ENCODE assay signal across 20 cellular contexts in genomic region chr1:100164702-100165101, GRCh38. TPM values are rescaled to one million over a fixed set of nuclear protein-coding genes. Genes with fewer than 3 reads are reported as not detected.
A peak's percentile ranks its signal among the peaks of the same experiment; 100 is the strongest.
DNase-seq lines count a peak whose midpoint lies in the region; ATAC-seq, FAIRE-seq and TF ChIP-seq lines count a peak whose summit lies in the region.
"Had no signal": no experiment of that assay in that cellular context is flagged by ENCODE, and none has a peak within 500 bp of the region (broad histone marks: within the 10 kb centered on the region; RNA-seq: fewer than 3 reads in every experiment).

No MANE protein-coding gene starts in this region.

- H3K9me3 ChIP-seq in HepG2 (ENCODE audit: low read length) (no peaks in the 10 kb centered on the region), right lobe of liver (no peaks in the 10 kb centered on the region), mesenchymal stem cell (ENCODE audit: control insufficient read depth, low read length) (no peaks in the 10 kb centered on the region)
- H3K9me3 ChIP-seq: HAP-1 had no signal

- no peaks in the 10 kb centered on the region for H4K20me1 ChIP-seq in HepG2 (ENCODE audit: insufficient read depth, low read length)

- no peak overlapping the region for H3K14ac ChIP-seq in mesenchymal stem cell (ENCODE audit: low read length in 2 of 2)

- H3K27me3 ChIP-seq in HepG2 (ENCODE audit: control insufficient read depth in 1 of 2, insufficient read depth in 2 of 2, low read length in 2 of 2) (no peaks in the 10 kb centered on the region), right lobe of liver (no peaks in the 10 kb centered on the region), mesenchymal stem cell (ENCODE audit: control insufficient read depth in 1 of 2, insufficient read depth in 1 of 2, low read length in 2 of 2) (no peaks in the 10 kb centered on the region)

- 37% methylated on average over 5 of the region's 5 CpGs for WGBS in HepG2 (ENCODE audit: low lambda C conversion rate)
- WGBS in right lobe of liver (ENCODE audit: insufficient coverage, low coverage, low lambda C conversion rate, missing lambda C conversion rate) = 93% methylated on average over 3 of the region's 5 CpGs
- whole genome bisulfite sequencing in mesenchymal stem cell = 83% methylated on average over 3 of the region's 5 CpGs

- BruUV-seq in HepG2 (replicated peaks; lab: Mats Ljungman, UMichigan) = no TSS peak

- H2AFZ ChIP-seq in HepG2 (ENCODE audit: low read length) (no peak overlapping the region), mesenchymal stem cell (ENCODE audit: low read depth, low read length) (no peak overlapping the region)

- no peak for FAIRE-seq in HepG2 (lab: Jason Lieb, UNC)
- FAIRE-seq: A204.1, D721Med, G401.6, GM12891, H1, HTR-8/SVneo had no signal

- H2BK15ac ChIP-seq in mesenchymal stem cell (ENCODE audit: low read depth, poor library complexity, severe bottlenecking) = no peak overlapping the region

- H2BK12ac ChIP-seq in mesenchymal stem cell (ENCODE audit: low read length in 2 of 2) = no peak overlapping the region

- TF ChIP-seq EP300 in HepG2 (IDR thresholded peaks at IDR 0.05; ENCODE audit: low read depth in 2 of 2, low read length in 2 of 2) (no peak), HepG2 (CRISPR knock-in tag; IDR thresholded peaks at IDR 0.05; ENCODE audit: borderline replicate concordance) (no peak)

- H3K79me1 ChIP-seq in mesenchymal stem cell (replicated peaks; ENCODE audit: low read length, poor library complexity, severe bottlenecking) = no peaks in the 10 kb centered on the region

- H3K4me1 ChIP-seq in HepG2 (ENCODE audit: insufficient read depth, low read length) (no peaks in the 10 kb centered on the region), right lobe of liver (no peaks in the 10 kb centered on the region), mesenchymal stem cell (ENCODE audit: control insufficient read depth, insufficient read depth, low read depth, low read length) (peaks cover 2% of the 10 kb centered on the region)
- H3K4me1 ChIP-seq: HAP-1 had no signal

- no peak overlapping the region for H3K27ac ChIP-seq in HepG2 (ENCODE audit: extremely low read length, insufficient read depth, low read length)
- no peak overlapping the region for H3K27ac ChIP-seq in right lobe of liver
- H3K27ac ChIP-seq in mesenchymal stem cell (ENCODE audit: low read length, poor library complexity, severe bottlenecking) = no peak overlapping the region

- H2BK5ac ChIP-seq in mesenchymal stem cell (ENCODE audit: low read depth, low read length, poor library complexity, severe bottlenecking) = no peak overlapping the region

- no peak for TF ChIP-seq RAD21 in HepG2 (CRISPR knock-in tag; IDR thresholded peaks at IDR 0.05)

- DNase-seq in HepG2 (ENCODE audit: low spot score) (no peak), right lobe of liver (no peak), mesenchymal stem cell (no peak), sciatic nerve (ENCODE audit: low spot score) (no peak), NCI-H1417 treated with DMSO at 0.1 percent for 48 hours (lab: John Stamatoyannopoulos, UW) (no peak), NCI-H2029 (lab: John Stamatoyannopoulos, UW) (no peak)
- DNase-seq in activated CD4-positive, alpha-beta T cell treated with anti-CD3 and anti-CD28 coated beads, Interleukin-2, amount 50 U/mL, for 4 hours = no peak
- DNase-seq: CD4-positive, alpha-beta memory T cell; COR-L47; DMS153; DMS79 treated with DMSO at 0.1 percent for 48 hours; EL; HFFc6 had no signal

- H2BK120ac ChIP-seq in mesenchymal stem cell (ENCODE audit: low read depth, low read length) = no peak overlapping the region

- TF ChIP-seq POLR2A in HepG2 (IDR thresholded peaks at IDR 0.05; ENCODE audit: insufficient read depth in 1 of 2, low read depth in 2 of 2, low read length in 2 of 2) (no peak), right lobe of liver (IDR thresholded peaks at IDR 0.05) (no peak)

- H3K18ac ChIP-seq in mesenchymal stem cell (ENCODE audit: low read depth in 1 of 2, low read length in 2 of 2) = no peak overlapping the region

- no peaks in the 10 kb centered on the region for H3K79me2 ChIP-seq in HepG2 (ENCODE audit: insufficient read depth, low read length)

- no peak overlapping the region for H4K8ac ChIP-seq in mesenchymal stem cell (ENCODE audit: low read length)

- CTCF ChIA-PET in HepG2 (lab: Yijun Ruan, JAX; ENCODE audit: low intra/inter-chr PET ratio, low total read pairs) = no interaction called here

- POLR2A ChIA-PET in HepG2 (lab: Yijun Ruan, JAX) = no interaction called here

- no peak overlapping the region for H4K91ac ChIP-seq in mesenchymal stem cell (ENCODE audit: low read length)

- H3K4me2 ChIP-seq in HepG2 (ENCODE audit: low read depth, low read length) = no peak overlapping the region
- no peak overlapping the region for H3K4me2 ChIP-seq in mesenchymal stem cell (ENCODE audit: low read length, poor library complexity, severe bottlenecking)

- ATAC-seq in HepG2 (no peak), right lobe of liver (no peak), sciatic nerve (peak; percentile 34)

- in situ Hi-C loops in HepG2 (cut with HindIII; ENCODE audit: extremely low pct_ligation_motif_present, low pct_unique_long_range_greater_than_20kb) = no loop called here

- H3K9ac ChIP-seq in HepG2 (ENCODE audit: insufficient read depth, low read depth, low read length) (no peak overlapping the region), mesenchymal stem cell (ENCODE audit: low read length) (peak overlapping the region; percentile 53)

- no peaks in the 10 kb centered on the region for H3K36me3 ChIP-seq in HepG2 (replicated peaks in 1 of 2; ENCODE audit: control insufficient read depth in 1 of 2, insufficient read depth in 2 of 2, low read length in 2 of 2)
- H3K36me3 ChIP-seq in right lobe of liver = no peaks in the 10 kb centered on the region
- H3K36me3 ChIP-seq in mesenchymal stem cell (ENCODE audit: control insufficient read depth in 1 of 2, insufficient read depth in 2 of 2, low read depth in 1 of 2, low read length in 2 of 2) = no peaks in the 10 kb centered on the region
- H3K36me3 ChIP-seq: HAP-1 had no signal

- TF ChIP-seq CTCF in HepG2 (CRISPR knock-in tag; IDR thresholded peaks at IDR 0.05) (no peak), right lobe of liver (IDR thresholded peaks at IDR 0.05) (no peak)

- H3K4ac ChIP-seq in mesenchymal stem cell (ENCODE audit: low read depth in 1 of 2, low read length in 2 of 2) = no peak overlapping the region

- intact Hi-C loops in HepG2 (cut with micrococcal nuclease; ENCODE audit: unreplicated experiment) (no loop called here), right lobe of liver (cut with DNase I) (no loop called here), sciatic nerve (cut with DNase I) (no loop called here)

- no peak overlapping the region for H3K4me3 ChIP-seq in HepG2 (replicated peaks in 1 of 3; ENCODE audit: insufficient read depth in 1 of 3, low read depth in 2 of 3, low read length in 3 of 3)
- no peak overlapping the region for H3K4me3 ChIP-seq in right lobe of liver
- no peak overlapping the region for H3K4me3 ChIP-seq in mesenchymal stem cell (ENCODE audit: insufficient read depth in 1 of 2, low read depth in 1 of 2, low read length in 2 of 2)
- H3K4me3 ChIP-seq: HAP-1 had no signal

- H2AK5ac ChIP-seq in mesenchymal stem cell (ENCODE audit: low read length, severe bottlenecking) = no peak overlapping the region

- H3K23ac ChIP-seq in mesenchymal stem cell (ENCODE audit: low read length in 2 of 2) = no peak overlapping the region

RNA-seq across cellular contexts. Expression of gene LRRC39, which starts 13.4 kb away (rescaled TPM):
- total RNA-seq in HepG2 (2016; rRNA removed; fragmentation: Illumina TruSeq; extraction: Trizol) = 0.07 TPM in 1 of 2 replicates, not detected in the other
- total RNA-seq in HepG2 (2016; cell fraction: cytosol; rRNA removed; fragmentation: Illumina TruSeq; extraction: Trizol; ENCODE audit: low read depth) = 0.26 and 0.30 TPM in 2 replicates
- 0.19 TPM in 1 of 2 replicates, not detected in the other for total RNA-seq in HepG2 (2016; cell fraction: insoluble cytoplasmic fraction; rRNA removed; fragmentation: Illumina TruSeq; extraction: Trizol)
- 0.22 TPM in 1 of 2 replicates, not detected in the other for total RNA-seq in HepG2 (2016; cell fraction: membrane; rRNA removed; fragmentation: Illumina TruSeq; extraction: Trizol)
- total RNA-seq in HepG2 (2016; cell fraction: nucleus; rRNA removed; fragmentation: Illumina TruSeq; extraction: Trizol) = 0.19 TPM in 1 of 2 replicates, not detected in the other
- polyA plus RNA-seq in HepG2 (2011; rRNA removed) = 0.32 and 0.46 TPM in 2 replicates
- polyA plus RNA-seq in HepG2 (2011; cell fraction: cytosol; rRNA removed) = 0.04 and 0.08 TPM in 2 replicates
- polyA plus RNA-seq in HepG2 (2011; cell fraction: nucleus; rRNA removed) = 0.82 and 1.2 TPM in 2 replicates
- polyA plus RNA-seq in HepG2 (2012) = 0.24 and 0.29 TPM in 2 replicates
- polyA plus RNA-seq in HepG2 (2016; cell fraction: cytosol; fragmentation: Illumina TruSeq; extraction: Trizol; ENCODE audit: low read depth) = not detected in 2 replicates
- polyA plus RNA-seq in HepG2 (2016; cell fraction: insoluble cytoplasmic fraction; fragmentation: Illumina TruSeq; extraction: Trizol; ENCODE audit: low read depth) = not detected in 2 replicates
- not detected in 2 replicates for polyA plus RNA-seq in HepG2 (2016; cell fraction: membrane; fragmentation: Illumina TruSeq; extraction: Trizol; ENCODE audit: low read depth)
- 0.79 and 1.3 TPM in 2 replicates for polyA plus RNA-seq in HepG2 (2016; cell fraction: nucleus; fragmentation: Illumina TruSeq; extraction: Trizol; ENCODE audit: insufficient read depth, low read depth)
- polyA minus RNA-seq in HepG2 (2011; rRNA and poly(A)+ RNA removed; ENCODE audit: low replicate concordance) = not detected in 2 replicates
- polyA minus RNA-seq in HepG2 (2011; cell fraction: cytosol; rRNA and poly(A)+ RNA removed) = not detected in 2 replicates
- 0.64 and 0.99 TPM in 2 replicates for polyA minus RNA-seq in HepG2 (2011; cell fraction: nucleus; rRNA and poly(A)+ RNA removed)
- total RNA-seq in right lobe of liver = under 1 TPM in 4 of 6 experiments, not detected in 2; 0.10 to 0.39 (median 0.26) TPM
- polyA plus RNA-seq in mesenchymal stem cell (2013, experiment 1 of 2) = 0.39 TPM
- polyA plus RNA-seq in mesenchymal stem cell (2013, experiment 2 of 2) = 0.45 TPM
- 1.7 TPM for total RNA-seq in sciatic nerve

RNA-seq across cellular contexts. Expression of gene TRMT13, which starts 31.7 kb away (rescaled TPM):
- 12.4 and 15.6 TPM in 2 replicates for total RNA-seq in HepG2 (2016; rRNA removed; fragmentation: Illumina TruSeq; extraction: Trizol)
- total RNA-seq in HepG2 (2016; cell fraction: cytosol; rRNA removed; fragmentation: Illumina TruSeq; extraction: Trizol; ENCODE audit: low read depth) = 1.3 and 1.5 TPM in 2 replicates
- total RNA-seq in HepG2 (2016; cell fraction: insoluble cytoplasmic fraction; rRNA removed; fragmentation: Illumina TruSeq; extraction: Trizol) = 12.8 and 17.2 TPM in 2 replicates
- total RNA-seq in HepG2 (2016; cell fraction: membrane; rRNA removed; fragmentation: Illumina TruSeq; extraction: Trizol) = 2.2 and 3.6 TPM in 2 replicates
- total RNA-seq in HepG2 (2016; cell fraction: nucleus; rRNA removed; fragmentation: Illumina TruSeq; extraction: Trizol) = 23.2 and 26.0 TPM in 2 replicates
- 9.3 and 10.0 TPM in 2 replicates for polyA plus RNA-seq in HepG2 (2011; rRNA removed)
- 1.4 and 2.1 TPM in 2 replicates for polyA plus RNA-seq in HepG2 (2011; cell fraction: cytosol; rRNA removed)
- polyA plus RNA-seq in HepG2 (2011; cell fraction: nucleus; rRNA removed) = 12.4 and 19.0 TPM in 2 replicates
- polyA plus RNA-seq in HepG2 (2012) = 9.4 and 9.9 TPM in 2 replicates
- 0.52 and 0.58 TPM in 2 replicates for polyA plus RNA-seq in HepG2 (2016; cell fraction: cytosol; fragmentation: Illumina TruSeq; extraction: Trizol; ENCODE audit: low read depth)
- 13.6 and 15.3 TPM in 2 replicates for polyA plus RNA-seq in HepG2 (2016; cell fraction: insoluble cytoplasmic fraction; fragmentation: Illumina TruSeq; extraction: Trizol; ENCODE audit: low read depth)
- polyA plus RNA-seq in HepG2 (2016; cell fraction: membrane; fragmentation: Illumina TruSeq; extraction: Trizol; ENCODE audit: low read depth) = 1.7 and 3.0 TPM in 2 replicates
- 30.9 and 31.7 TPM in 2 replicates for polyA plus RNA-seq in HepG2 (2016; cell fraction: nucleus; fragmentation: Illumina TruSeq; extraction: Trizol; ENCODE audit: insufficient read depth, low read depth)
- polyA minus RNA-seq in HepG2 (2011; rRNA and poly(A)+ RNA removed; ENCODE audit: low replicate concordance) = 1.7 and 3.2 TPM in 2 replicates
- 3.6 TPM in 2 replicates for polyA minus RNA-seq in HepG2 (2011; cell fraction: cytosol; rRNA and poly(A)+ RNA removed)
- 43.8 and 51.6 TPM in 2 replicates for polyA minus RNA-seq in HepG2 (2011; cell fraction: nucleus; rRNA and poly(A)+ RNA removed)
- total RNA-seq in right lobe of liver = 10 to 100 TPM in 1 of 6 experiments, 1 to 10 TPM in 5; 4.9 to 12.1 (median 6.9) TPM
- polyA plus RNA-seq in mesenchymal stem cell (2013, experiment 1 of 2) = 6.4 TPM
- polyA plus RNA-seq in mesenchymal stem cell (2013, experiment 2 of 2) = 6.7 TPM
- total RNA-seq in sciatic nerve = 25.8 TPM

RNA-seq across cellular contexts. Expression of gene SASS6, which starts 32.0 kb away (rescaled TPM):
- 10.7 and 18.0 TPM in 2 replicates for total RNA-seq in HepG2 (2016; rRNA removed; fragmentation: Illumina TruSeq; extraction: Trizol)
- 1.6 and 1.8 TPM in 2 replicates for total RNA-seq in HepG2 (2016; cell fraction: cytosol; rRNA removed; fragmentation: Illumina TruSeq; extraction: Trizol; ENCODE audit: low read depth)
- 10.9 and 17.6 TPM in 2 replicates for total RNA-seq in HepG2 (2016; cell fraction: insoluble cytoplasmic fraction; rRNA removed; fragmentation: Illumina TruSeq; extraction: Trizol)
- 4.0 and 4.5 TPM in 2 replicates for total RNA-seq in HepG2 (2016; cell fraction: membrane; rRNA removed; fragmentation: Illumina TruSeq; extraction: Trizol)
- total RNA-seq in HepG2 (2016; cell fraction: nucleus; rRNA removed; fragmentation: Illumina TruSeq; extraction: Trizol) = 15.0 and 16.2 TPM in 2 replicates
- 1.4 and 2.3 TPM in 2 replicates for polyA plus RNA-seq in HepG2 (2011; rRNA removed)
- 0.48 and 0.72 TPM in 2 replicates for polyA plus RNA-seq in HepG2 (2011; cell fraction: cytosol; rRNA removed)
- 2.1 and 2.5 TPM in 2 replicates for polyA plus RNA-seq in HepG2 (2011; cell fraction: nucleus; rRNA removed)
- 4.0 and 6.9 TPM in 2 replicates for polyA plus RNA-seq in HepG2 (2012)
- polyA plus RNA-seq in HepG2 (2016; cell fraction: cytosol; fragmentation: Illumina TruSeq; extraction: Trizol; ENCODE audit: low read depth) = 0.26 and 0.27 TPM in 2 replicates
- 14.8 and 15.6 TPM in 2 replicates for polyA plus RNA-seq in HepG2 (2016; cell fraction: insoluble cytoplasmic fraction; fragmentation: Illumina TruSeq; extraction: Trizol; ENCODE audit: low read depth)
- polyA plus RNA-seq in HepG2 (2016; cell fraction: membrane; fragmentation: Illumina TruSeq; extraction: Trizol; ENCODE audit: low read depth) = 1.1 and 1.4 TPM in 2 replicates
- 23.3 and 25.3 TPM in 2 replicates for polyA plus RNA-seq in HepG2 (2016; cell fraction: nucleus; fragmentation: Illumina TruSeq; extraction: Trizol; ENCODE audit: insufficient read depth, low read depth)
- 1.5 and 4.4 TPM in 2 replicates for polyA minus RNA-seq in HepG2 (2011; rRNA and poly(A)+ RNA removed; ENCODE audit: low replicate concordance)
- 1.3 and 2.4 TPM in 2 replicates for polyA minus RNA-seq in HepG2 (2011; cell fraction: cytosol; rRNA and poly(A)+ RNA removed)
- 6.5 and 7.0 TPM in 2 replicates for polyA minus RNA-seq in HepG2 (2011; cell fraction: nucleus; rRNA and poly(A)+ RNA removed)
- 1 to 10 TPM in 4 of 6 experiments, under 1 TPM in 2; 0.84 to 2.4 (median 1.2) TPM for total RNA-seq in right lobe of liver
- 1.4 TPM for polyA plus RNA-seq in mesenchymal stem cell (2013, experiment 1 of 2)
- 1.5 TPM for polyA plus RNA-seq in mesenchymal stem cell (2013, experiment 2 of 2)
- total RNA-seq in sciatic nerve = 3.1 TPM
